Comparison of ENCODE assay signal across 16 cellular contexts in the genomic region with DNA sequence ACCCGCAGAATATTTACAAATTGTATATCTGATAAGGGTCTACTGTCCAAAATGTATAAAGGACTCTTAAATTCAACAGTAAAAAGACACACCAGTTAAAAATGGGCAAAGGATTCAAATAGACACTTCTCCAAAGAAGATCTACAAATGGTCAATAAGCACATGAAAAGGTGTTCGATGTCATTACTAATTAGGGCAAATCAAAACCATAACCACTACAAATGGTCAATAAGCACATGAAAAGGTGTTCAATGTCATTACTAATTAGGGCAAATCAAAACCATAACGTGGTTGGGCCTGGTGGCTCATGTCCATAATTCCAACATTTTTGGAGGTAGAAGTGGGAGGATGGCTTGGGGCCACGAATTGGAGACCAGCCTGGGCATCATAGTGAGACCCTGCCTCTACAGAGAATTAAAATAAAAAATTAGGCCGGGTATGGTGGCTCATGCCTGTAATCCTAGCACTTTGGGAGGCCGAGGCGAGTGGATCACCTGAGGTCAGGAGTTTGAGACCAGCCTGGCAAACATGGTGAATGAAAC. TPM values are rescaled to one million over a fixed set of nuclear protein-coding genes. Genes with fewer than 3 reads are reported as not detected.
DNase-seq lines count a peak whose midpoint lies in the region; ATAC-seq, FAIRE-seq and TF ChIP-seq lines count a peak whose summit lies in the region.
"Had no signal": no experiment of that assay in that cellular context is flagged by ENCODE, and none has a peak within 500 bp of the region (broad histone marks: within the 10 kb centered on the region; RNA-seq: fewer than 3 reads in every experiment).

No MANE protein-coding gene starts in this region.

- FAIRE-seq in kidney (lab: Jason Lieb, UNC), result no peak

- H3K9me3 Mint-ChIP-seq in CD8-positive, alpha-beta memory T cell, result no peaks in the 10 kb centered on the region
- peaks cover 1% of the 10 kb centered on the region for H3K9me3 Mint-ChIP-seq in WTC11
- H3K9me3 Mint-ChIP-seq: activated naive CD8-positive, alpha-beta T cell treated with anti-CD3 and anti-CD28 coated beads, Interleukin-2, amount 10 ng/mL, durations not matched to agents 7 days and 5 days; IgD-negative memory B cell had no signal

- TF ChIP-seq POLR2A in spleen (IDR thresholded peaks at IDR 0.05), result no peak

- H3K4me1 ChIP-seq in CD8-positive, alpha-beta memory T cell (ENCODE audit: insufficient read depth, low read length), result peaks cover 56% of the 10 kb centered on the region
- H3K4me1 ChIP-seq in kidney (ENCODE audit: control insufficient read depth in 1 of 2, insufficient read depth in 1 of 2, low read depth in 1 of 2, low read length in 2 of 2) (peaks cover 66 to 80% of the 10 kb centered on the region in 2 donors), spleen (peaks cover 65 to 100% (median 93%) of the 10 kb centered on the region in 6 donors)

- peak overlapping the region in 6 of 8 donors; percentile 56 to 99 (median 96) for H3K27ac Mint-ChIP-seq in CD8-positive, alpha-beta memory T cell
- H3K27ac Mint-ChIP-seq in WTC11, result peak overlapping the region; percentile 20
- H3K27ac Mint-ChIP-seq: activated naive CD8-positive, alpha-beta T cell treated with anti-CD3 and anti-CD28 coated beads, Interleukin-2, amount 10 ng/mL, durations not matched to agents 7 days and 5 days had no signal

- H3K4me3 ChIP-seq in CD8-positive, alpha-beta memory T cell (ENCODE audit: low read length), result no peak overlapping the region
- no peak overlapping the region for H3K4me3 ChIP-seq in kidney (ENCODE audit: low read length in 2 of 2)
- no peak overlapping the region for H3K4me3 ChIP-seq in spleen

- H3K27me3 Mint-ChIP-seq in CD8-positive, alpha-beta memory T cell, result no peaks in the 10 kb centered on the region
- no peaks in the 10 kb centered on the region for H3K27me3 Mint-ChIP-seq in WTC11 (ENCODE audit: low read depth)
- H3K27me3 Mint-ChIP-seq: activated naive CD8-positive, alpha-beta T cell treated with anti-CD3 and anti-CD28 coated beads, Interleukin-2, amount 10 ng/mL, durations not matched to agents 7 days and 5 days; IgD-negative memory B cell had no signal

- H3K4me1 Mint-ChIP-seq in CD8-positive, alpha-beta memory T cell, result peaks cover 71 to 87% (median 86%) of the 10 kb centered on the region in 3 donors
- peaks cover 87% of the 10 kb centered on the region for H3K4me1 Mint-ChIP-seq in WTC11

- TF ChIP-seq CTCF in WTC11 (IDR thresholded peaks at IDR 0.05), result no peak
- TF ChIP-seq CTCF in kidney (IDR thresholded peaks at IDR 0.05; ENCODE audit: borderline replicate concordance, extremely low read depth, insufficient read depth), result no peak
- no peak for TF ChIP-seq CTCF in spleen (IDR thresholded peaks at IDR 0.05 in 8 of 11, conservative IDR thresholded peaks at IDR 0.05 in 3 of 11)

- no peak overlapping the region for H3K4me3 Mint-ChIP-seq in CD8-positive, alpha-beta memory T cell
- H3K4me3 Mint-ChIP-seq in WTC11, result no peak overlapping the region
- H3K4me3 Mint-ChIP-seq: IgD-negative memory B cell had no signal

- H3K9me3 ChIP-seq in CD8-positive, alpha-beta memory T cell (ENCODE audit: low read length), result no peaks in the 10 kb centered on the region
- H3K9me3 ChIP-seq in kidney (ENCODE audit: control insufficient read depth in 1 of 2, low read length in 2 of 2) (no peaks in the 10 kb centered on the region), spleen (no peaks in the 10 kb centered on the region)

- no peaks in the 10 kb centered on the region for H3K27me3 ChIP-seq in CD8-positive, alpha-beta memory T cell (ENCODE audit: insufficient read depth, low read length, poor library complexity, severe bottlenecking)
- no peaks in the 10 kb centered on the region for H3K27me3 ChIP-seq in spleen (replicated peaks in 1 of 7)

- intact Hi-C loops in kidney (cut with DNase I), result no loop called here
- intact Hi-C loops in spleen (cut with DNase I; ENCODE audit: low total_unique reads), result no loop called here

- CTCF ChIA-PET in CD8-positive, alpha-beta memory T cell (lab: Charles Lee), result no interaction called here
- CTCF ChIA-PET in WTC11 (lab: Charles Lee), result no interaction called here

- peak overlapping the region in 1 of 2 donors; percentile 5 for H3K9ac ChIP-seq in kidney (ENCODE audit: low read length in 2 of 2)

- H3K27ac ChIP-seq in CD8-positive, alpha-beta memory T cell (ENCODE audit: low read depth, low read length), result no peak overlapping the region
- H3K27ac ChIP-seq in kidney (ENCODE audit: low read depth in 2 of 2, low read length in 2 of 2) (peak overlapping the region; percentile 100), spleen (peak overlapping the region in 5 of 8 donors; percentile 52 to 91 (median 86))

- ATAC-seq in WTC11 (no peak), HG03139 (IDR thresholded peaks at IDR 0.05; ENCODE audit: unreplicated experiment) (no peak)

- 93 to 96% (median 95%) methylated on average over 7 of the region's 7 CpGs for WGBS in spleen, 5 donors

- peaks cover 0 to 12% (median 5%) of the 10 kb centered on the region in 3 donors for H3K36me3 Mint-ChIP-seq in CD8-positive, alpha-beta memory T cell
- peaks cover 16% of the 10 kb centered on the region for H3K36me3 Mint-ChIP-seq in WTC11
- H3K36me3 Mint-ChIP-seq: IgD-negative memory B cell had no signal

- DNase-seq in CD8-positive, alpha-beta memory T cell, result no peak
- no peak for DNase-seq in WTC11 (ENCODE audit: low spot score)
- no peak for DNase-seq in kidney
- DNase-seq in spleen, result no peak
- no peak for DNase-seq in 8988T
- DNase-seq in hypothalamus (lab: John Stamatoyannopoulos, UW), result no peak
- DNase-seq in HCEC 1CT, result no peak
- DNase-seq: activated naive CD8-positive, alpha-beta T cell treated with anti-CD3 and anti-CD28 coated beads, Interleukin-2, amount 10 ng/mL, durations not matched to agents 7 days and 5 days; cortex of kidney; NCI-H1417 treated with DMSO at 0.1 percent for 48 hours; NCI-H524 treated with DMSO at 0.1 percent for 48 hours; nucleus accumbens; SHP77; stimulated activated CD4-positive, alpha-beta T cell treated with anti-CD3 and anti-CD28 coated beads, Interleukin-15, amount 100 ng/mL, for 24 hours had no signal

- no peaks in the 10 kb centered on the region for H3K36me3 ChIP-seq in CD8-positive, alpha-beta memory T cell (ENCODE audit: insufficient read depth, low read length)
- H3K36me3 ChIP-seq in kidney (ENCODE audit: control insufficient read depth in 1 of 2, insufficient read depth in 2 of 2, low read length in 2 of 2), result no peaks in the 10 kb centered on the region
- peaks cover 0 to 22% (median 0%) of the 10 kb centered on the region in 6 donors for H3K36me3 ChIP-seq in spleen

- POLR2A ChIA-PET in CD8-positive, alpha-beta memory T cell (lab: Charles Lee), result interaction anchor here (0.6 kb wide), 1 partner anchor 43 kb away, joined by 3 read pairs; no protein-coding TSS in a partner anchor
- POLR2A ChIA-PET in WTC11 (lab: Charles Lee), result interaction anchor here (2.3 kb wide), 1 partner anchor 22 kb away, joined by 23 read pairs; no protein-coding TSS in a partner anchor

TF ChIP-seq in WTC11, 78 proteins besides CTCF, POLR2A, EP300 and RAD21:
- TF ChIP-seq MXD4 (CRISPR knock-in tag; IDR thresholded peaks at IDR 0.05; ENCODE audit: borderline replicate concordance), result no peak
- peak; percentile 83; the same call in 1 of the 2 replicates for TF ChIP-seq ZNF121 (CRISPR knock-in tag; IDR thresholded peaks at IDR 0.05)
- TF ChIP-seq ATF1 (CRISPR knock-in tag; IDR thresholded peaks at IDR 0.05), result no peak

RNA-seq across cellular contexts. Expression of a gene that starts 40.5 kb away (rescaled TPM):
- total RNA-seq in CD8-positive, alpha-beta memory T cell, result 100 to 1,000 TPM; 295 to 314 TPM
- polyA plus RNA-seq in CD8-positive, alpha-beta memory T cell, result 31.9 TPM
- total RNA-seq in WTC11 (2021) (484 to 511 TPM (median 506 TPM) in 3 replicates), kidney (606 TPM), spleen (100 to 1,000 TPM; 360 to 621 (median 487) TPM)
- polyA plus RNA-seq in kidney (ENCODE audit: insufficient read depth, low read depth, low replicate concordance) (231 TPM), spleen (100 to 1,000 TPM in 1 of 3 donors, 10 to 100 TPM in 2; 39.3 to 185 (median 51.2) TPM)

RNA-seq across cellular contexts. Expression of a gene that starts 56.4 kb away (rescaled TPM):
- total RNA-seq in CD8-positive, alpha-beta memory T cell, result 1 to 10 TPM; 5.2 to 5.3 TPM
- polyA plus RNA-seq in CD8-positive, alpha-beta memory T cell, result 19.5 TPM
- total RNA-seq in WTC11 (2021) (9.6 to 9.9 TPM (median 9.8 TPM) in 3 replicates), kidney (31.1 TPM), spleen (10 to 100 TPM in 5 of 7 donors, 1 to 10 TPM in 2; 9.0 to 25.6 (median 12.6) TPM)
- polyA plus RNA-seq in kidney (ENCODE audit: insufficient read depth, low read depth, low replicate concordance) (27.1 TPM), spleen (10 to 100 TPM; 15.2 to 33.3 (median 29.1) TPM)
